Comparison of ENCODE assay signal across 1 cellular context in genomic region chr1:67191668-67192520, GRCh38.
TF ChIP-seq lines count a peak whose summit lies in the region.

No MANE protein-coding gene starts in this region.

TF ChIP-seq in IMR-90, 13 proteins besides CTCF, POLR2A, EP300 and RAD21 (continued from another document):
- TF ChIP-seq BHLHE40 (IDR thresholded peaks at IDR 0.05; ENCODE audit: low read depth, low read length), result no peak
- TF ChIP-seq NFE2L2 (IDR thresholded peaks at IDR 0.05; ENCODE audit: low read depth, low read length), result no peak
- no peak for TF ChIP-seq CHD1 (IDR thresholded peaks at IDR 0.05; ENCODE audit: low read depth, low read length)
- no peak for TF ChIP-seq MXI1 (IDR thresholded peaks at IDR 0.05; ENCODE audit: borderline replicate concordance, low read depth, low read length)
- no peak for TF ChIP-seq ELK1 (IDR thresholded peaks at IDR 0.05; ENCODE audit: borderline replicate concordance, low read depth, low read length)
- TF ChIP-seq MAZ (IDR thresholded peaks at IDR 0.05; ENCODE audit: borderline replicate concordance, low read depth, low read length), result no peak
- TF ChIP-seq MAFK (IDR thresholded peaks at IDR 0.05; ENCODE audit: low read depth, low read length), result no peak
- TF ChIP-seq SMC3 (IDR thresholded peaks at IDR 0.05; ENCODE audit: low read depth, low read length), result no peak
- no peak for TF ChIP-seq USF2 (IDR thresholded peaks at IDR 0.05; ENCODE audit: low read depth, low read length)
- no peak for TF ChIP-seq RCOR1 (IDR thresholded peaks at IDR 0.05; ENCODE audit: insufficient replicate concordance, low read length)
